ENCODE assay signal across 1 cellular context in genomic region chr4:78656968-78657445, GRCh38.
TF ChIP-seq lines count a peak whose summit lies in the region.

No MANE protein-coding gene starts in this region.

TF ChIP-seq in K562, 482 proteins besides CTCF, POLR2A, EP300 and RAD21 (continued from another document and continues in another):
- TF ChIP-seq FOXP4 (CRISPR knock-in tag; IDR thresholded peaks at IDR 0.05; ENCODE audit: borderline replicate concordance) (no peak), TFAM (CRISPR knock-in tag; conservative IDR thresholded peaks at IDR 0.05) (no peak), MIER1 (IDR thresholded peaks at IDR 0.05; ENCODE audit: low read depth) (no peak), HMBOX1 (IDR thresholded peaks at IDR 0.05) (no peak), CBX1 (IDR thresholded peaks at IDR 0.05; ENCODE audit: low read depth) (no peak), NFRKB (IDR thresholded peaks at IDR 0.05; ENCODE audit: low read depth) (peak; percentile 44), SRSF7 (optimal IDR thresholded peaks at IDR 0.05; ENCODE audit: low read depth, low read length) (no peak), STAT6 (CRISPR knock-in tag; IDR thresholded peaks at IDR 0.05) (no peak), KDM4B (IDR thresholded peaks at IDR 0.05; ENCODE audit: borderline replicate concordance in 2 of 2, low read depth in 1 of 2) (no peak), BMI1 (IDR thresholded peaks at IDR 0.05; ENCODE audit: low read length) (no peak), ATF7 (IDR thresholded peaks at IDR 0.05) (peak; percentile 41; the same call in 1 of the 2 replicates), CREB5 (CRISPR knock-in tag; IDR thresholded peaks at IDR 0.05) (no peak), ZNF584 (CRISPR knock-in tag; IDR thresholded peaks at IDR 0.05; ENCODE audit: low read depth) (no peak), GTF2F1 (IDR thresholded peaks at IDR 0.05; ENCODE audit: low read depth, low read length) (no peak), C11orf30 (IDR thresholded peaks at IDR 0.05; ENCODE audit: low read depth) (no peak), NFYB (IDR thresholded peaks at IDR 0.05; ENCODE audit: extremely low read depth, insufficient read length) (no peak), ZNF124 (CRISPR knock-in tag; IDR thresholded peaks at IDR 0.05) (no peak), NR4A1 (CRISPR knock-in tag; IDR thresholded peaks at IDR 0.05) (no peak), NR4A1 (tag; IDR thresholded peaks at IDR 0.05) (no peak), RBM39 (optimal IDR thresholded peaks at IDR 0.05; ENCODE audit: low read depth, low read length) (no peak), PRPF4 (IDR thresholded peaks at IDR 0.05; ENCODE audit: insufficient read depth, low read depth, low read length, poor library complexity, severe bottlenecking) (no peak), RBM22 (IDR thresholded peaks at IDR 0.05; ENCODE audit: low read depth, low read length, poor library complexity, severe bottlenecking) (no peak), RNF219 (CRISPR knock-in tag; IDR thresholded peaks at IDR 0.05) (no peak), NR1H2 (CRISPR knock-in tag; IDR thresholded peaks at IDR 0.05) (no peak), MYC (IDR thresholded peaks at IDR 0.05; ENCODE audit: low read depth, low read length) (no peak), MYC (CRISPR knock-in tag; IDR thresholded peaks at IDR 0.05; ENCODE audit: borderline replicate concordance, low read depth) (no peak), ZNF347 (CRISPR knock-in tag; IDR thresholded peaks at IDR 0.05; ENCODE audit: low read depth) (no peak), MCM5 (IDR thresholded peaks at IDR 0.05; ENCODE audit: low read depth) (no peak), ZNF512 (tag; IDR thresholded peaks at IDR 0.05) (no peak), IRF1 (CRISPR knock-in tag; IDR thresholded peaks at IDR 0.05; ENCODE audit: borderline replicate concordance) (no peak), NEUROD1 (IDR thresholded peaks at IDR 0.05; ENCODE audit: borderline replicate concordance, low read depth, low read length, partially characterized antibody) (no peak), ZNF511 (CRISPR knock-in tag; IDR thresholded peaks at IDR 0.05) (no peak), SRSF3 (IDR thresholded peaks at IDR 0.05; ENCODE audit: insufficient read depth, low read length) (no peak), GTF2E2 (tag; IDR thresholded peaks at IDR 0.05) (no peak), BRD4 (IDR thresholded peaks at IDR 0.05) (peak; percentile 34; the same call in 1 of the 2 replicates), NCOA2 (IDR thresholded peaks at IDR 0.05; ENCODE audit: partially characterized antibody in 2 of 2) (no peak), NR2C1 (IDR thresholded peaks at IDR 0.05) (no peak), NR2C1 (tag; IDR thresholded peaks at IDR 0.05) (peak; percentile 8; the same call in 1 of the 2 replicates), HMGN3 (IDR thresholded peaks at IDR 0.05; ENCODE audit: borderline replicate concordance, extremely low read depth, insufficient read length, low read depth, low read length) (no peak), PML (IDR thresholded peaks at IDR 0.05; ENCODE audit: low read length) (no peak), GABPB2 (CRISPR knock-in tag; conservative IDR thresholded peaks at IDR 0.05) (no peak), CCNT2 (IDR thresholded peaks at IDR 0.05; ENCODE audit: borderline replicate concordance, extremely low read depth, insufficient read length, low read depth, low read length) (no peak), SIN3B (IDR thresholded peaks at IDR 0.05; ENCODE audit: low read depth) (no peak), ZNF507 (tag; conservative IDR thresholded peaks at IDR 0.05) (no peak), ZNF263 (CRISPR knock-in tag; IDR thresholded peaks at IDR 0.05; ENCODE audit: borderline replicate concordance) (no peak), JUNB (CRISPR knock-in tag; conservative IDR thresholded peaks at IDR 0.05) (no peak), MLX (CRISPR knock-in tag; conservative IDR thresholded peaks at IDR 0.05) (no peak), ZNF253 (CRISPR knock-in tag; conservative IDR thresholded peaks at IDR 0.05) (no peak), PCBP2 (IDR thresholded peaks at IDR 0.05; ENCODE audit: low read depth, low read length, poor library complexity, severe bottlenecking) (no peak), TCF3 (CRISPR knock-in tag; IDR thresholded peaks at IDR 0.05) (no peak), ZNF384 (IDR thresholded peaks at IDR 0.05; ENCODE audit: low read depth, low read length) (no peak), HLTF (IDR thresholded peaks at IDR 0.05) (no peak), ZNF449 (CRISPR knock-in tag; IDR thresholded peaks at IDR 0.05) (no peak), PTBP1 (IDR thresholded peaks at IDR 0.05; ENCODE audit: low read depth, low read length) (no peak), FOXP1 (CRISPR knock-in tag; IDR thresholded peaks at IDR 0.05) (no peak), PTRF (tag; IDR thresholded peaks at IDR 0.05) (no peak), RAD51 (IDR thresholded peaks at IDR 0.05; ENCODE audit: borderline replicate concordance, low read depth) (0 out of 2 replicates have a peak, but pooled peaks have one; percentile 5), THRAP3 (IDR thresholded peaks at IDR 0.05; ENCODE audit: borderline replicate concordance) (no peak), MED1 (CRISPR knock-in tag; IDR thresholded peaks at IDR 0.05; ENCODE audit: borderline replicate concordance) (no peak), SMAD3 (CRISPR knock-in tag; conservative IDR thresholded peaks at IDR 0.05) (no peak), BRCA1 (IDR thresholded peaks at IDR 0.05) (no peak), BRCA1 (CRISPR knock-in tag; IDR thresholded peaks at IDR 0.05) (no peak), MTA2 (IDR thresholded peaks at IDR 0.05; ENCODE audit: low read depth) (no peak; the same call in 1 of the 2 replicates), NR2C2 (CRISPR knock-in tag; IDR thresholded peaks at IDR 0.05) (no peak), NR2C2 (tag; IDR thresholded peaks at IDR 0.05) (peak; percentile 53; the same call in 1 of the 2 replicates)
